In the genomic region with DNA sequence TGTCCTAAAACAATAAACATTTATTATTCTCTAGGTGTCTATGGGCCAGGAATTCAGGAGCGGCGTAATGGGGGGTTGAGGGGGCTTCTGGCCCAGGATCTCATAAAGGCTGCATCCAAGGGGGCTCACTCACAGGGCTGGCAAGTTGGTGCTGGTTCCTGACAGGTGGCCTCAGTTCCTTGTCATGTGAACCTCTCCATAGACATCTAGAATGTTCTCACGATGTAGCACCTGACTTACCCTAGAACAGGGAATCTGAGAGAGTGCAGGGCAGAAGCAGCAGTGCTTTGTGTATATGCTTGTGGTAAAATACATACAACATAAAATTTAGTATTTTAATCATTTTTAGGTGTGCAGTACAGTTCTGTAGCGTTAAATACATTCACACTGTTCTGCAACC, we compare ENCODE assay signal across 23 cellular contexts. TPM values are rescaled to one million over a fixed set of nuclear protein-coding genes. Genes with fewer than 3 reads are reported as not detected.
DNase-seq lines count a peak whose midpoint lies in the region; ATAC-seq and TF ChIP-seq lines count a peak whose summit lies in the region.
"Had no signal": no experiment of that assay in that cellular context is flagged by ENCODE, and none has a peak within 500 bp of the region (broad histone marks: within the 10 kb centered on the region; RNA-seq: fewer than 3 reads in every experiment).

No MANE protein-coding gene starts in this region.

- intact Hi-C loops in Right ventricle myocardium superior (cut with DNase I) (no loop called here), cardiac septum (cut with DNase I) (loop anchor here (5.0 kb wide), 1 partner anchor 58 kb away; no protein-coding TSS in a partner anchor)

- H3K27me3 ChIP-seq in right atrium auricular region, result no peaks in the 10 kb centered on the region

- peaks cover 2% of the 10 kb centered on the region for H3K36me3 ChIP-seq in right atrium auricular region

- peak overlapping the region; percentile 46 to 70 for H3K27ac ChIP-seq in right atrium auricular region
- H3K27ac ChIP-seq: 22Rv1, C4-2B had no signal

- peak overlapping the region in 4 of 5 experiments; percentile 56 to 93 (median 66) for H3K27ac Mint-ChIP-seq in brain
- peak overlapping the region; percentile 45 for H3K27ac Mint-ChIP-seq in stimulated activated effector memory CD8-positive, alpha-beta T cell treated with anti-CD3 and anti-CD28 coated beads, Interleukin-12 subunit alpha, Interleukin-12 subunit beta, amount 100 ng/mL, for 72 hours
- no peak overlapping the region for H3K27ac Mint-ChIP-seq in activated naive CD4-positive, alpha-beta T cell treated with anti-CD3 and anti-CD28 coated beads, Interleukin-2, amount 50 U/mL, for 72 hours
- H3K27ac Mint-ChIP-seq: B cell; CD8-positive, alpha-beta T cell had no signal

- TF ChIP-seq CTCF in brain (conservative IDR thresholded peaks at IDR 0.05) (no peak), right atrium auricular region (IDR thresholded peaks at IDR 0.05) (no peak)

- ATAC-seq in Right ventricle myocardium superior (ENCODE audit: poor library complexity) (peak; percentile 5), HG03432 (IDR thresholded peaks at IDR 0.05; ENCODE audit: unreplicated experiment) (no peak)
- no peak for ATAC-seq in stimulated activated effector memory CD8-positive, alpha-beta T cell treated with anti-CD3 and anti-CD28 coated beads, Interleukin-12 subunit alpha, Interleukin-12 subunit beta, amount 100 ng/mL, for 72 hours
- no peak for ATAC-seq in activated naive CD4-positive, alpha-beta T cell treated with anti-CD3 and anti-CD28 coated beads, Interleukin-2, amount 50 U/mL, for 72 hours
- ATAC-seq: CD8-positive, alpha-beta T cell; K562; PC-3 had no signal

- H3K4me1 Mint-ChIP-seq in brain, result peaks cover 16% of the 10 kb centered on the region
- H3K4me1 Mint-ChIP-seq in stimulated activated effector memory CD8-positive, alpha-beta T cell treated with anti-CD3 and anti-CD28 coated beads, Interleukin-12 subunit alpha, Interleukin-12 subunit beta, amount 100 ng/mL, for 72 hours, result peaks cover 39% of the 10 kb centered on the region

- no peaks in the 10 kb centered on the region for H3K9me3 ChIP-seq in right atrium auricular region

- H3K27me3 Mint-ChIP-seq in brain, result no peaks in the 10 kb centered on the region
- H3K27me3 Mint-ChIP-seq: B cell had no signal

- peaks cover 0 to 30% of the 10 kb centered on the region in 2 donors for H3K4me1 ChIP-seq in right atrium auricular region

- H3K9me3 Mint-ChIP-seq in brain, result peaks cover 0 to 13% (median 8%) of the 10 kb centered on the region in 5 experiments
- peaks cover 2% of the 10 kb centered on the region for H3K9me3 Mint-ChIP-seq in stimulated activated effector memory CD8-positive, alpha-beta T cell treated with anti-CD3 and anti-CD28 coated beads, Interleukin-12 subunit alpha, Interleukin-12 subunit beta, amount 100 ng/mL, for 72 hours
- peaks cover 0 to 3% of the 10 kb centered on the region in 2 donors for H3K9me3 Mint-ChIP-seq in activated naive CD4-positive, alpha-beta T cell treated with anti-CD3 and anti-CD28 coated beads, Interleukin-2, amount 50 U/mL, for 72 hours

- no peak for DNase-seq in Right ventricle myocardium superior
- no peak for DNase-seq in cardiac septum (ENCODE audit: low spot score)
- DNase-seq in right atrium auricular region (ENCODE audit: low spot score), result no peak
- no peak for DNase-seq in stimulated activated effector memory CD8-positive, alpha-beta T cell treated with anti-CD3 and anti-CD28 coated beads, Interleukin-12 subunit alpha, Interleukin-12 subunit beta, amount 100 ng/mL, for 72 hours (ENCODE audit: low spot score in 2 of 2)
- no peak for DNase-seq in NCI-H1436 (lab: John Stamatoyannopoulos, UW)
- no peak for DNase-seq in activated naive CD4-positive, alpha-beta T cell treated with anti-CD3 and anti-CD28 coated beads, Interleukin-2, amount 50 U/mL, for 72 hours (ENCODE audit: low spot score in 2 of 2)
- DNase-seq: Caco-2; CD8-positive, alpha-beta T cell; DMS79 treated with DMSO at 0.1 percent for 48 hours; H7; MV-4-11; NCI-H146; NCI-H2029; NCI-H524 treated with DMSO at 0.1 percent for 48 hours; NCI-H774; PC-3; SHP77 treated with DMSO at 0.1 percent for 48 hours had no signal

- no peak overlapping the region for H3K4me3 Mint-ChIP-seq in brain
- no peak overlapping the region for H3K4me3 Mint-ChIP-seq in stimulated activated effector memory CD8-positive, alpha-beta T cell treated with anti-CD3 and anti-CD28 coated beads, Interleukin-12 subunit alpha, Interleukin-12 subunit beta, amount 100 ng/mL, for 72 hours
- H3K4me3 Mint-ChIP-seq: B cell; CD8-positive, alpha-beta T cell had no signal

- no peak overlapping the region for H3K4me3 ChIP-seq in right atrium auricular region
- H3K4me3 ChIP-seq: K562 had no signal

- H3K36me3 Mint-ChIP-seq in brain, result peaks cover 46% of the 10 kb centered on the region
- peaks cover 25% of the 10 kb centered on the region for H3K36me3 Mint-ChIP-seq in stimulated activated effector memory CD8-positive, alpha-beta T cell treated with anti-CD3 and anti-CD28 coated beads, Interleukin-12 subunit alpha, Interleukin-12 subunit beta, amount 100 ng/mL, for 72 hours
- H3K36me3 Mint-ChIP-seq in activated naive CD4-positive, alpha-beta T cell treated with anti-CD3 and anti-CD28 coated beads, Interleukin-2, amount 50 U/mL, for 72 hours, result peaks cover 0 to 28% of the 10 kb centered on the region in 2 donors

RNA-seq across cellular contexts. Expression of gene PHF20, which starts 57.1 kb away (rescaled TPM):
- 37.2 TPM for total RNA-seq in Right ventricle myocardium superior
- 28.9 TPM for total RNA-seq in cardiac septum
- polyA plus RNA-seq in brain (ENCODE audit: insufficient read depth, low read depth, low replicate concordance), result 34.9 TPM
- total RNA-seq in right atrium auricular region, result 10 to 100 TPM; 29.7 to 34.7 TPM
- total RNA-seq in activated naive CD4-positive, alpha-beta T cell treated with anti-CD3 and anti-CD28 coated beads, Interleukin-2, amount 50 U/mL, for 72 hours, result 10 to 100 TPM; 58.5 to 71.4 TPM

Comparison
In these comparisons a context has a peak if more than half of its experiments do, and no peak if none do; other contexts are left out.
1. H3K27ac Mint-ChIP-seq: peak in brain (4 of 5) and stimulated activated effector memory CD8-positive, alpha-beta T cell treated with anti-CD3 and anti-CD28 coated beads, Interleukin-12 subunit alpha, Interleukin-12 subunit beta, amount 100 ng/mL, for 72 hours (single experiment); none in activated naive CD4-positive, alpha-beta T cell treated with anti-CD3 and anti-CD28 coated beads, Interleukin-2, amount 50 U/mL, for 72 hours (0 of 2).